In the genomic region with DNA sequence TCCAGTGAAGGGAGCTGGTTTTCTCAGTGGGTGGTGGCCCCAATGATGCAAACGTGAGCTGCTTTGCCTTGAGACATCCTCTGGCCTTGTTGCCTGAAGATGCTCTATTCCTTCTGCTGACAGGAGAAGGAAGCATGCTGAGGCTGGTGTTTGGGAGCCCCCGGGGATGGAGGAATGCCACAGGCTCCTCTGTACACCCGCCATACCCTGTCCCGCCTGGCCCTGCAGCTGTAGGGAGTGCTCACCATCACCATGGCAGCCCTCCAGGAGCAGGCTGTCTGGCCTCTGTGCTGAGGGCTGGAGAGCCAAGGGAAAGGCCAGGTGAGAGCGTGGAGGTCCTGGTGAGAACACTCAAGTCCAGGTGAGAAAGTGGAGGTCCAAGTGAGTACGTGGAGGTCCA, we compare ENCODE assay signal across 26 cellular contexts.
A peak's percentile ranks its signal among the peaks of the same experiment; 100 is the strongest.
DNase-seq lines count a peak whose midpoint lies in the region; ATAC-seq and TF ChIP-seq lines count a peak whose summit lies in the region.
"Had no signal": no experiment of that assay in that cellular context is flagged by ENCODE, and none has a peak within 500 bp of the region (broad histone marks: within the 10 kb centered on the region; RNA-seq: fewer than 3 reads in every experiment).

No MANE protein-coding gene starts in this region.

- no peak overlapping the region for H3K4me3 ChIP-seq in SK-N-SH (ENCODE audit: low read depth in 2 of 2, low read length in 1 of 2)
- no peak overlapping the region for H3K4me3 ChIP-seq in lower leg skin (ENCODE audit: low read depth, poor library complexity, severe bottlenecking)
- H3K4me3 ChIP-seq: cardiac muscle cell, GM12878, left ventricle myocardium inferior, right lobe of liver had no signal

- ATAC-seq in SK-N-SH treated with all-trans-retinoic acid at 6 μM for 48 hours (no peak), HG02798 (IDR thresholded peaks at IDR 0.05; ENCODE audit: poor library complexity, unreplicated experiment) (no peak)
- ATAC-seq in activated T-helper 17 cell treated with anti-CD3 and anti-CD28 coated beads, Interleukin-2, amount 50 U/mL, for 72 hours (replicated peaks), result no peak
- no peak for ATAC-seq in stimulated activated naive CD8-positive, alpha-beta T cell treated with anti-CD3 and anti-CD28 coated beads, Interleukin-15, amount 100 ng/mL, for 72 hours
- ATAC-seq: GM12878; naive thymus-derived CD8-positive, alpha-beta T cell; PC-3; right lobe of liver had no signal

- DNase-seq in SK-N-SH, result peak; percentile 12
- peak; percentile 12 to 50 for DNase-seq in lower leg skin (ENCODE audit: low spot score in 2 of 2)
- DNase-seq in posterior vena cava (ENCODE audit: low spot score), result peak; percentile 43
- no peak for DNase-seq in stimulated activated naive CD8-positive, alpha-beta T cell treated with anti-CD3 and anti-CD28 coated beads, Interleukin-15, amount 100 ng/mL, for 72 hours
- no peak for DNase-seq in NCI-H1092 treated with DMSO at 0.1 percent for 48 hours (lab: John Stamatoyannopoulos, UW)
- DNase-seq: activated CD4-positive, alpha-beta T cell treated with anti-CD3 and anti-CD28 coated beads, Interleukin-2, amount 10 ng/mL, durations not matched to agents 7 days and 5 days; activated naive CD8-positive, alpha-beta T cell treated with anti-CD3 and anti-CD28 coated beads for 36 hours; CD4-positive, alpha-beta T cell; left ventricle myocardium inferior; midbrain; naive thymus-derived CD8-positive, alpha-beta T cell; NCI-H1048; NCI-H187 treated with DMSO at 0.1 percent for 48 hours; NCI-H2171 treated with DMSO at 0.1 percent for 48 hours; NCI-H524; PC-3; right lobe of liver; SHP77; stimulated activated CD4-positive, alpha-beta T cell treated with anti-CD3 and anti-CD28 coated beads, Interleukin-4, amount 100 ng/mL, for 1 hour had no signal

- no peaks in the 10 kb centered on the region for H3K36me3 Mint-ChIP-seq in activated T-helper 17 cell treated with anti-CD3 and anti-CD28 coated beads, Interleukin-2, amount 50 U/mL, for 72 hours (ENCODE audit: low read depth)
- H3K36me3 Mint-ChIP-seq: activated naive CD8-positive, alpha-beta T cell treated with anti-CD3 and anti-CD28 coated beads for 36 hours had no signal

- no peaks in the 10 kb centered on the region for H3K9me3 ChIP-seq in SK-N-SH
- H3K9me3 ChIP-seq: right lobe of liver had no signal

- no peak overlapping the region for H3K27ac ChIP-seq in SK-N-SH (ENCODE audit: low read depth in 2 of 2, low read length in 1 of 2)
- H3K27ac ChIP-seq: 22Rv1, cardiac muscle cell, left ventricle myocardium inferior, parathyroid adenoma, right lobe of liver had no signal

- no peaks in the 10 kb centered on the region for H3F3A ChIP-seq in SK-N-SH (replicated peaks; ENCODE audit: insufficient read depth)

- no peak overlapping the region for H3K4me2 ChIP-seq in SK-N-SH

- H3K27me3 ChIP-seq in SK-N-SH (ENCODE audit: insufficient read depth), result peaks cover 82% of the 10 kb centered on the region

- no peaks in the 10 kb centered on the region for H4K20me1 ChIP-seq in SK-N-SH (ENCODE audit: insufficient read depth)

- no peak overlapping the region for H3K27ac Mint-ChIP-seq in activated T-helper 17 cell treated with anti-CD3 and anti-CD28 coated beads, Interleukin-2, amount 50 U/mL, for 72 hours
- peak overlapping the region in 1 of 2 donors; percentile 6 for H3K27ac Mint-ChIP-seq in stimulated activated naive CD8-positive, alpha-beta T cell treated with anti-CD3 and anti-CD28 coated beads, Interleukin-15, amount 100 ng/mL, for 72 hours
- H3K27ac Mint-ChIP-seq: activated CD4-positive, alpha-beta T cell treated with anti-CD3 and anti-CD28 coated beads, Interleukin-2, amount 10 ng/mL, durations not matched to agents 7 days and 5 days; activated naive CD8-positive, alpha-beta T cell treated with anti-CD3 and anti-CD28 coated beads for 36 hours; CD4-positive, alpha-beta T cell had no signal

- TF ChIP-seq POLR2A in lower leg skin (IDR thresholded peaks at IDR 0.05), result no peak

- H3K9me2 ChIP-seq in SK-N-SH, result no peaks in the 10 kb centered on the region

- H3K27me3 Mint-ChIP-seq in activated T-helper 17 cell treated with anti-CD3 and anti-CD28 coated beads, Interleukin-2, amount 50 U/mL, for 72 hours, result peaks cover 53% of the 10 kb centered on the region
- H3K27me3 Mint-ChIP-seq in stimulated activated naive CD8-positive, alpha-beta T cell treated with anti-CD3 and anti-CD28 coated beads, Interleukin-15, amount 100 ng/mL, for 72 hours, result peaks cover 73% of the 10 kb centered on the region

- TF ChIP-seq EP300 in SK-N-SH (IDR thresholded peaks at IDR 0.05; ENCODE audit: borderline replicate concordance in 1 of 2, low read depth in 1 of 2, low read length in 1 of 2), result no peak

- no peaks in the 10 kb centered on the region for H3K36me3 ChIP-seq in SK-N-SH (replicated peaks in 1 of 2; ENCODE audit: control insufficient read depth in 1 of 2, insufficient read depth in 2 of 2, low read length in 1 of 2)
- H3K36me3 ChIP-seq: cardiac muscle cell, left ventricle myocardium inferior, right lobe of liver had no signal

- no peaks in the 10 kb centered on the region for H3K79me2 ChIP-seq in SK-N-SH (ENCODE audit: insufficient read depth)
- H3K79me2 ChIP-seq: parathyroid adenoma had no signal

- peak overlapping the region; percentile 32 for H3K4me3 Mint-ChIP-seq in activated T-helper 17 cell treated with anti-CD3 and anti-CD28 coated beads, Interleukin-2, amount 50 U/mL, for 72 hours
- H3K4me3 Mint-ChIP-seq in stimulated activated naive CD8-positive, alpha-beta T cell treated with anti-CD3 and anti-CD28 coated beads, Interleukin-15, amount 100 ng/mL, for 72 hours, result no peak overlapping the region
- H3K4me3 Mint-ChIP-seq: activated CD4-positive, alpha-beta T cell treated with anti-CD3 and anti-CD28 coated beads, Interleukin-2, amount 10 ng/mL, durations not matched to agents 7 days and 5 days; activated naive CD8-positive, alpha-beta T cell treated with anti-CD3 and anti-CD28 coated beads for 36 hours had no signal

- 23% methylated on average over 6 of the region's 6 CpGs for WGBS in SK-N-SH (ENCODE audit: low lambda C conversion rate)
- 50 to 72% methylated on average over 6 of the region's 6 CpGs for WGBS in lower leg skin, 2 donors

- CTCF ChIA-PET in SK-N-SH (lab: Yijun Ruan, JAX), result interaction anchor here (2.4 kb wide), 1 partner anchor 11 kb away, joined by 5 read pairs; no protein-coding TSS in a partner anchor

- intact Hi-C loops in lower leg skin (cut with DNase I; ENCODE audit: low total_unique reads) (no loop called here), posterior vena cava (cut with DNase I) (no loop called here)

- peaks cover 12% of the 10 kb centered on the region for H3K4me1 Mint-ChIP-seq in activated T-helper 17 cell treated with anti-CD3 and anti-CD28 coated beads, Interleukin-2, amount 50 U/mL, for 72 hours
- peaks cover 10% of the 10 kb centered on the region for H3K4me1 Mint-ChIP-seq in stimulated activated naive CD8-positive, alpha-beta T cell treated with anti-CD3 and anti-CD28 coated beads, Interleukin-15, amount 100 ng/mL, for 72 hours

- H3K9ac ChIP-seq in SK-N-SH, result no peak overlapping the region
- H3K9ac ChIP-seq: parathyroid adenoma had no signal

- POLR2A ChIA-PET in SK-N-SH (lab: Yijun Ruan, JAX), result no interaction called here

- H3K9me3 Mint-ChIP-seq in activated T-helper 17 cell treated with anti-CD3 and anti-CD28 coated beads, Interleukin-2, amount 50 U/mL, for 72 hours, result no peaks in the 10 kb centered on the region
- no peaks in the 10 kb centered on the region for H3K9me3 Mint-ChIP-seq in stimulated activated naive CD8-positive, alpha-beta T cell treated with anti-CD3 and anti-CD28 coated beads, Interleukin-15, amount 100 ng/mL, for 72 hours
- H3K9me3 Mint-ChIP-seq: activated CD4-positive, alpha-beta T cell treated with anti-CD3 and anti-CD28 coated beads, Interleukin-2, amount 10 ng/mL, durations not matched to agents 7 days and 5 days; activated naive CD8-positive, alpha-beta T cell treated with anti-CD3 and anti-CD28 coated beads for 36 hours; CD4-positive, alpha-beta T cell had no signal

- TF ChIP-seq CTCF in SK-N-SH (IDR thresholded peaks at IDR 0.05) (no peak), lower leg skin (IDR thresholded peaks at IDR 0.05) (no peak)

- H2AFZ ChIP-seq in SK-N-SH (ENCODE audit: low read depth), result no peak overlapping the region
- H2AFZ ChIP-seq: parathyroid adenoma had no signal

- H3K4me1 ChIP-seq in SK-N-SH (ENCODE audit: control insufficient read depth in 1 of 2, insufficient read depth in 2 of 2, low read depth in 1 of 2, low read length in 1 of 2), result no peaks in the 10 kb centered on the region
- H3K4me1 ChIP-seq: right lobe of liver had no signal

- TF ChIP-seq RAD21 in SK-N-SH (IDR thresholded peaks at IDR 0.05; ENCODE audit: low read length), result no peak

TF ChIP-seq in SK-N-SH, 30 proteins besides CTCF, POLR2A, EP300 and RAD21 (continues in another document):
- TF ChIP-seq GATA2 (CRISPR knock-in tag; IDR thresholded peaks at IDR 0.05), result no peak
- TF ChIP-seq, protein P1, sequence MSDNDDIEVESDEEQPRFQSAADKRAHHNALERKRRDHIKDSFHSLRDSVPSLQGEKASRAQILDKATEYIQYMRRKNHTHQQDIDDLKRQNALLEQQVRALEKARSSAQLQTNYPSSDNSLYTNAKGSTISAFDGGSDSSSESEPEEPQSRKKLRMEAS (IDR thresholded peaks at IDR 0.05; ENCODE audit: low read depth), result no peak
- TF ChIP-seq NRF1 (IDR thresholded peaks at IDR 0.05; ENCODE audit: low read depth, low read length), result no peak
- TF ChIP-seq, protein P2, sequence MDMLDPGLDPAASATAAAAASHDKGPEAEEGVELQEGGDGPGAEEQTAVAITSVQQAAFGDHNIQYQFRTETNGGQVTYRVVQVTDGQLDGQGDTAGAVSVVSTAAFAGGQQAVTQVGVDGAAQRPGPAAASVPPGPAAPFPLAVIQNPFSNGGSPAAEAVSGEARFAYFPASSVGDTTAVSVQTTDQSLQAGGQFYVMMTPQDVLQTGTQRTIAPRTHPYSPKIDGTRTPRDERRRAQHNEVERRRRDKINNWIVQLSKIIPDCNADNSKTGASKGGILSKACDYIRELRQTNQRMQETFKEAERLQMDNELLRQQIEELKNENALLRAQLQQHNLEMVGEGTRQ (IDR thresholded peaks at IDR 0.05; ENCODE audit: borderline replicate concordance, low read depth, low read length), result no peak

TF ChIP-seq in SK-N-SH treated with all-trans-retinoic acid at 6 μM for 48 hours, 23 proteins besides CTCF, POLR2A, EP300 and RAD21 (continues in another document):
- TF ChIP-seq SNAI2 (CRISPR knock-in tag; IDR thresholded peaks at IDR 0.05) (no peak), TCF4 (CRISPR knock-in tag; IDR thresholded peaks at IDR 0.05; ENCODE audit: borderline replicate concordance) (no peak)

Comparison
In these comparisons a context has a peak if more than half of its experiments do, and no peak if none do; other contexts are left out.
1. DNase-seq: peak in SK-N-SH (single experiment), lower leg skin (2 of 2) and posterior vena cava (single experiment); none in stimulated activated naive CD8-positive, alpha-beta T cell treated with anti-CD3 and anti-CD28 coated beads, Interleukin-15, amount 100 ng/mL, for 72 hours (0 of 2) and NCI-H1092 treated with DMSO at 0.1 percent for 48 hours (single experiment).